Comparison of ENCODE assay signal across 17 cellular contexts in genomic region chr7:97126483-97127171, GRCh38. TPM values are rescaled to one million over a fixed set of nuclear protein-coding genes. Genes with fewer than 3 reads are reported as not detected.
DNase-seq lines count a peak whose midpoint lies in the region; ATAC-seq and TF ChIP-seq lines count a peak whose summit lies in the region.
"Had no signal": no experiment of that assay in that cellular context is flagged by ENCODE, and none has a peak within 500 bp of the region (broad histone marks: within the 10 kb centered on the region; RNA-seq: fewer than 3 reads in every experiment).

No MANE protein-coding gene starts in this region.

- no peak for TF ChIP-seq CTCF in stomach (IDR thresholded peaks at IDR 0.05)

- peaks cover 10 to 30% (median 10%) of the 10 kb centered on the region in 3 donors for H3K36me3 Mint-ChIP-seq in CD8-positive, alpha-beta memory T cell

- no peaks in the 10 kb centered on the region for H3K4me1 ChIP-seq in CD8-positive, alpha-beta memory T cell (ENCODE audit: insufficient read depth, low read length)
- H3K4me1 ChIP-seq in ectodermal cell (ENCODE audit: control insufficient read depth, insufficient read depth, low read length) (peaks cover 8% of the 10 kb centered on the region), stomach (no peaks in the 10 kb centered on the region)
- H3K4me1 ChIP-seq: parathyroid adenoma, right lobe of liver had no signal

- H3K27me3 Mint-ChIP-seq in CD8-positive, alpha-beta memory T cell, result no peaks in the 10 kb centered on the region
- H3K27me3 Mint-ChIP-seq: activated CD8-positive, alpha-beta memory T cell treated with anti-CD3 and anti-CD28 coated beads, Interleukin-2, amount 10 ng/mL, durations not matched to agents 7 days and 5 days; activated naive CD8-positive, alpha-beta T cell had no signal

- no peaks in the 10 kb centered on the region for H3K27me3 ChIP-seq in CD8-positive, alpha-beta memory T cell (ENCODE audit: insufficient read depth, low read length, poor library complexity, severe bottlenecking)
- H3K27me3 ChIP-seq in ectodermal cell (ENCODE audit: control insufficient read depth, insufficient read depth, low read length, poor library complexity, severe bottlenecking) (no peaks in the 10 kb centered on the region), stomach (no peaks in the 10 kb centered on the region)
- H3K27me3 ChIP-seq: right lobe of liver had no signal

- H3K27ac Mint-ChIP-seq in CD8-positive, alpha-beta memory T cell, result no peak overlapping the region
- H3K27ac Mint-ChIP-seq: activated CD8-positive, alpha-beta memory T cell treated with anti-CD3 and anti-CD28 coated beads, Interleukin-2, amount 10 ng/mL, durations not matched to agents 7 days and 5 days; activated naive CD8-positive, alpha-beta T cell; natural killer cell had no signal

- WGBS in ectodermal cell, 2 experiments, result 74 to 75% methylated on average over 15 of the region's 15 CpGs
- WGBS in stomach, 5 donors, result 86 to 91% (median 89%) methylated on average over 15 of the region's 15 CpGs

- H3K9me3 Mint-ChIP-seq in CD8-positive, alpha-beta memory T cell, result peaks cover 0 to 6% (median 3%) of the 10 kb centered on the region in 5 donors

- peaks cover 11 to 38% (median 22%) of the 10 kb centered on the region in 3 donors for H3K4me1 Mint-ChIP-seq in CD8-positive, alpha-beta memory T cell

- no peaks in the 10 kb centered on the region for H3K9me3 ChIP-seq in CD8-positive, alpha-beta memory T cell (ENCODE audit: low read length)
- H3K9me3 ChIP-seq in ectodermal cell (ENCODE audit: control insufficient read depth, low read length), result no peaks in the 10 kb centered on the region
- H3K9me3 ChIP-seq in stomach, result no peaks in the 10 kb centered on the region
- H3K9me3 ChIP-seq: right lobe of liver had no signal

- H3K4me3 Mint-ChIP-seq in CD8-positive, alpha-beta memory T cell, result no peak overlapping the region
- H3K4me3 Mint-ChIP-seq: activated CD8-positive, alpha-beta memory T cell treated with anti-CD3 and anti-CD28 coated beads, Interleukin-2, amount 10 ng/mL, durations not matched to agents 7 days and 5 days; activated naive CD8-positive, alpha-beta T cell; natural killer cell had no signal

- intact Hi-C loops in stomach (cut with DNase I; ENCODE audit: low total_unique reads), result no loop called here

- no peaks in the 10 kb centered on the region for H3K36me3 ChIP-seq in CD8-positive, alpha-beta memory T cell (ENCODE audit: insufficient read depth, low read length)
- H3K36me3 ChIP-seq in ectodermal cell (ENCODE audit: control insufficient read depth, insufficient read depth, low read length) (no peaks in the 10 kb centered on the region), stomach (no peaks in the 10 kb centered on the region)
- H3K36me3 ChIP-seq: right lobe of liver had no signal

- no peak for TF ChIP-seq EP300 in stomach (IDR thresholded peaks at IDR 0.05)

- CTCF ChIA-PET in CD8-positive, alpha-beta memory T cell (lab: Charles Lee), result no interaction called here

- no peak for DNase-seq in CD8-positive, alpha-beta memory T cell
- DNase-seq in LHCN-M2 (ENCODE audit: low read depth) (peak; percentile 58), iris pigment epithelial cell (ENCODE audit: low read depth) (peak; percentile 31), NCI-H526 treated with DMSO at 0.1 percent for 48 hours (lab: John Stamatoyannopoulos, UW) (no peak), stomach (no peak), NK-92 (lab: John Stamatoyannopoulos, UW; ENCODE audit: unreplicated experiment) (no peak)
- DNase-seq: activated CD8-positive, alpha-beta memory T cell treated with anti-CD3 and anti-CD28 coated beads, Interleukin-2, amount 10 ng/mL, durations not matched to agents 7 days and 5 days; Calu3; KG1; kidney glomerular epithelial cell; natural killer cell; NCI-H2029; right lobe of liver had no signal

- H3K4me3 ChIP-seq in CD8-positive, alpha-beta memory T cell (ENCODE audit: low read length), result no peak overlapping the region
- H3K4me3 ChIP-seq in ectodermal cell (ENCODE audit: insufficient read depth, low read depth, low read length) (no peak overlapping the region), stomach (no peak overlapping the region)
- H3K4me3 ChIP-seq: right lobe of liver had no signal

- no peak for ATAC-seq in GM19328 (IDR thresholded peaks at IDR 0.05; ENCODE audit: unreplicated experiment)
- ATAC-seq: activated CD8-positive, alpha-beta memory T cell treated with anti-CD3 and anti-CD28 coated beads, Interleukin-2, amount 10 ng/mL, durations not matched to agents 7 days and 5 days; natural killer cell; right lobe of liver had no signal

- POLR2A ChIA-PET in CD8-positive, alpha-beta memory T cell (lab: Charles Lee), result no interaction called here

- H3K27ac ChIP-seq in CD8-positive, alpha-beta memory T cell (ENCODE audit: low read depth, low read length), result peak overlapping the region; percentile 47
- peak overlapping the region; percentile 16 for H3K27ac ChIP-seq in ectodermal cell (ENCODE audit: insufficient read depth, low read depth, low read length, poor library complexity, severe bottlenecking)
- no peak overlapping the region for H3K27ac ChIP-seq in stomach
- H3K27ac ChIP-seq: parathyroid adenoma, right lobe of liver had no signal

- TF ChIP-seq POLR2A in stomach (IDR thresholded peaks at IDR 0.05), result no peak

RNA-seq across cellular contexts. Expression of gene SDHAF3, which starts 9.1 kb away (rescaled TPM):
- total RNA-seq in CD8-positive, alpha-beta memory T cell, result 10 to 100 TPM; 35.5 to 36.3 TPM
- polyA plus RNA-seq in CD8-positive, alpha-beta memory T cell, result 47.6 TPM
- total RNA-seq in LHCN-M2 (2014; rRNA removed) (23.0 and 34.6 TPM in 2 replicates), stomach (10 to 100 TPM in 1 of 5 donors, 1 to 10 TPM in 4; 2.9 to 11.7 (median 4.3) TPM)
- 22.2 TPM for polyA plus RNA-seq in LHCN-M2 (2012)
- 29.5 TPM for polyA plus RNA-seq in ectodermal cell (2013, experiment 1 of 4)
- polyA plus RNA-seq in ectodermal cell (2013, experiment 2 of 4), result 32.2 TPM
- 35.1 TPM for polyA plus RNA-seq in ectodermal cell (2013, experiment 3 of 4)
- 36.2 TPM for polyA plus RNA-seq in ectodermal cell (2013, experiment 4 of 4)
- 10 to 100 TPM in 2 of 3 donors, 1 to 10 TPM in 1; 8.5 to 18.2 (median 14.1) TPM for polyA plus RNA-seq in stomach

Comparison
In these comparisons a context has a peak if more than half of its experiments do, and no peak if none do; other contexts are left out.
1. DNase-seq: peak in LHCN-M2 (single experiment) and iris pigment epithelial cell (single experiment); none in CD8-positive, alpha-beta memory T cell (0 of 5), NCI-H526 treated with DMSO at 0.1 percent for 48 hours (single experiment), stomach (single experiment) and NK-92 (single experiment).
2. H3K27ac ChIP-seq: peak in CD8-positive, alpha-beta memory T cell (single experiment) and ectodermal cell (single experiment); none in stomach (0 of 5).